In genomic region chr12:54280401-54281260, GRCh38 we compare ENCODE assay signal across 1 cellular context.
TF ChIP-seq lines count a peak whose summit lies in the region.

Gene HNRNPA1 (plus strand): TSS chr12:54280726. CDS start chr12:54280808, 82 bp downstream.

TF ChIP-seq in K562, 482 proteins besides CTCF, POLR2A, EP300 and RAD21 (continued from another document and continues in another):
- TF ChIP-seq MEF2A (IDR thresholded peaks at IDR 0.05; ENCODE audit: control insufficient read depth, low read depth, low read length) = no peak
- peak; percentile 68; the same call in 1 of the 2 replicates for TF ChIP-seq THAP12 (CRISPR knock-in tag; IDR thresholded peaks at IDR 0.05)
- no peak; the same call in 1 of the 2 replicates for TF ChIP-seq ZNF282 (CRISPR knock-in tag; IDR thresholded peaks at IDR 0.05)
- TF ChIP-seq SUPT5H (IDR thresholded peaks at IDR 0.05) = peak; percentile 100
- peak; percentile 97 for TF ChIP-seq TAF9B (IDR thresholded peaks at IDR 0.05; ENCODE audit: partially characterized antibody)
- no peak for TF ChIP-seq XRCC3 (IDR thresholded peaks at IDR 0.05)
- peak; percentile 95 for TF ChIP-seq POLR2AphosphoS5 (IDR thresholded peaks at IDR 0.05; ENCODE audit: control insufficient read depth, insufficient read depth, low read depth, low read length)
- TF ChIP-seq TRIM28 (IDR thresholded peaks at IDR 0.05) = 0 out of 2 replicates have a peak, but pooled peaks have one; percentile 39
- TF ChIP-seq RHOXF2B (CRISPR knock-in tag; conservative IDR thresholded peaks at IDR 0.05) = peak; percentile 86; the same call in 1 of the 2 replicates
- TF ChIP-seq ATF6 (CRISPR knock-in tag; IDR thresholded peaks at IDR 0.05) = peak; percentile 82
- TF ChIP-seq ATF7 (IDR thresholded peaks at IDR 0.05) = peak; percentile 95
- no peak for TF ChIP-seq ILF3 (IDR thresholded peaks at IDR 0.05; ENCODE audit: borderline replicate concordance)
- peak; percentile 47; the same call in 1 of the 2 replicates for TF ChIP-seq ZFPM2 (CRISPR knock-in tag; IDR thresholded peaks at IDR 0.05)
- peak; percentile 96 for TF ChIP-seq ZBTB2 (IDR thresholded peaks at IDR 0.05)
- TF ChIP-seq RFX7 (CRISPR knock-in tag; IDR thresholded peaks at IDR 0.05) = 0 out of 2 replicates have a peak, but pooled peaks have one; percentile 14
- TF ChIP-seq NR2C2 (CRISPR knock-in tag; IDR thresholded peaks at IDR 0.05) = peak; percentile 86
- TF ChIP-seq NR2C2 (tag; IDR thresholded peaks at IDR 0.05) = peak; percentile 87
- TF ChIP-seq ZBED1 (IDR thresholded peaks at IDR 0.05) = peak; percentile 88; the same call in 1 of the 2 replicates
- peak; percentile 85; the same call in 1 of the 2 replicates for TF ChIP-seq PTBP1 (IDR thresholded peaks at IDR 0.05; ENCODE audit: low read depth, low read length)
- peak; percentile 74; the same call in 1 of the 2 replicates for TF ChIP-seq HLTF (IDR thresholded peaks at IDR 0.05)
- TF ChIP-seq SLC30A9 (CRISPR knock-in tag; IDR thresholded peaks at IDR 0.05) = no peak
- TF ChIP-seq TAF7 (tag; IDR thresholded peaks at IDR 0.05) = peak; percentile 99
- TF ChIP-seq SMAD4 (CRISPR knock-in tag; conservative IDR thresholded peaks at IDR 0.05) = peak; percentile 34; the same call in 1 of the 2 replicates
- TF ChIP-seq TFAP4 (CRISPR knock-in tag; IDR thresholded peaks at IDR 0.05; ENCODE audit: borderline replicate concordance) = peak; percentile 15; the same call in 1 of the 2 replicates
- peak; percentile 35; the same call in 1 of the 2 replicates for TF ChIP-seq THRB (CRISPR knock-in tag; conservative IDR thresholded peaks at IDR 0.05)
- TF ChIP-seq TOE1 (IDR thresholded peaks at IDR 0.05; ENCODE audit: borderline replicate concordance) = peak; percentile 45; the same call in 1 of the 2 replicates
- TF ChIP-seq TOE1 (CRISPR knock-in tag; IDR thresholded peaks at IDR 0.05; ENCODE audit: borderline replicate concordance, low read depth) = peak; percentile 94; the same call in 1 of the 2 replicates
- peak; percentile 95 for TF ChIP-seq CREM (IDR thresholded peaks at IDR 0.05; ENCODE audit: low read depth)
- peak; percentile 42 to 71; a peak in 3 of 4 replicates for TF ChIP-seq MAZ (CRISPR knock-in tag; conservative IDR thresholded peaks at IDR 0.05 in 1 of 2, IDR thresholded peaks at IDR 0.05 in 1 of 2)
- no peak; the same call in none of the 2 replicates for TF ChIP-seq NFIC (IDR thresholded peaks at IDR 0.05)
- peak; percentile 73; the same call in 1 of the 2 replicates for TF ChIP-seq KLF13 (tag; IDR thresholded peaks at IDR 0.05; ENCODE audit: borderline replicate concordance, low read depth)
- TF ChIP-seq ZFP91 (CRISPR knock-in tag; IDR thresholded peaks at IDR 0.05) = no peak; the same call in 1 of the 2 replicates
- TF ChIP-seq E2F6 (IDR thresholded peaks at IDR 0.05; ENCODE audit: borderline replicate concordance in 1 of 2, extremely low read depth in 1 of 2, insufficient read depth in 1 of 2, insufficient read length in 1 of 2, low read depth in 1 of 2, low read length in 1 of 2, poor library complexity in 1 of 2, severe bottlenecking in 1 of 2) = peak; percentile 49 to 57
- TF ChIP-seq KAT2B (IDR thresholded peaks at IDR 0.05; ENCODE audit: low read depth, low read length) = no peak
- TF ChIP-seq FOXK1 (CRISPR knock-in tag; IDR thresholded peaks at IDR 0.05; ENCODE audit: borderline replicate concordance) = peak; percentile 69; the same call in 1 of the 2 replicates
- TF ChIP-seq ARID1B (IDR thresholded peaks at IDR 0.05) = peak; percentile 22; the same call in 1 of the 2 replicates
- TF ChIP-seq POLR2AphosphoS2 (IDR thresholded peaks at IDR 0.05; ENCODE audit: low read length) = peak; percentile 83; the same call in 1 of the 2 replicates
- peak; percentile 55; the same call in 1 of the 2 replicates for TF ChIP-seq GTF2A2 (tag; IDR thresholded peaks at IDR 0.05)
- 0 out of 2 replicates have a peak, but pooled peaks have one; percentile 43 for TF ChIP-seq KLF10 (CRISPR knock-in tag; IDR thresholded peaks at IDR 0.05)
- no peak for TF ChIP-seq UBTF (IDR thresholded peaks at IDR 0.05; ENCODE audit: borderline replicate concordance in 1 of 2, low read depth in 2 of 2, low read length in 2 of 2)
- TF ChIP-seq MBD2 (IDR thresholded peaks at IDR 0.05; ENCODE audit: borderline replicate concordance, low read depth) = peak; percentile 98
- TF ChIP-seq MLLT1 (IDR thresholded peaks at IDR 0.05) = peak; percentile 95 to 96
- TF ChIP-seq CREB5 (CRISPR knock-in tag; IDR thresholded peaks at IDR 0.05) = peak; percentile 9; the same call in 1 of the 2 replicates
